ENCODE assay signal across 26 cellular contexts in the genomic region with DNA sequence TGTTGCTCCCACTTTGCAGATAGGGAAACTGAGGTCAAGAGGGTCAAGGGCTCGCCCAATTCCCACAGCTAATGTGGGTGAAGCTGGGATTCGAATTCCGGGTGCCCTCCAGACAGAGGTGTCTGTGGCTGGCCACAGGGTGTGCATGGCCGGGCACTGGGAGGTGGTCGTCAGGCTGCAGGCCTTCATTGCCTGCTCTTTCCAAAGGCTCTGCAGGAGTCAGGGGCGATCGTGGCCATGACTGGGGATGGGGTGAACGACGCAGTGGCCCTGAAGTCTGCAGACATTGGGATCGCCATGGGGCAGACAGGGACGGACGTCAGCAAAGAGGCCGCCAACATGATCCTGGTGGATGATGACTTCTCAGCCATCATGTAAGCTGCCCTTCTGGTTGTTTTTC.
"Had no signal": no experiment of that assay in that cellular context is flagged by ENCODE, and none has a peak within 500 bp of the region (broad histone marks: within the 10 kb centered on the region; RNA-seq: fewer than 3 reads in every experiment).

No MANE protein-coding gene starts in this region.

- H3K4me2 ChIP-seq: smooth muscle cell had no signal

- H3K27ac ChIP-seq: ascending aorta, brain microvascular endothelial cell, dorsolateral prefrontal cortex, esophagus muscularis mucosa, right lobe of liver, testis had no signal

- H3K27me3 ChIP-seq: ascending aorta, brain microvascular endothelial cell, dorsolateral prefrontal cortex, right lobe of liver, testis had no signal

- H3K36me3 Mint-ChIP-seq: WTC11 had no signal

- DNase-seq: activated CD4-positive, alpha-beta T cell treated with anti-CD3 and anti-CD28 coated beads for 4 hours; activated CD4-positive, alpha-beta T cell treated with anti-CD3 and anti-CD28 coated beads, Interleukin-2, amount 50 U/mL, for 48 hours; activated gamma-delta T cell; activated naive CD4-positive, alpha-beta T cell treated with anti-CD3 and anti-CD28 coated beads, Interleukin-2, amount 50 U/mL, for 16 hours; activated T-cell treated with anti-CD3 and anti-CD28 coated beads, Interleukin-2, amount 50 U/mL, for 72 hours; brain microvascular endothelial cell; central memory CD4-positive, alpha-beta T cell; effector memory CD8-positive, alpha-beta T cell; hypothalamus; left ventricle myocardium superior; nephron progenitor cell; nucleus accumbens; stimulated activated CD4-positive, alpha-beta T cell treated with anti-CD3 and anti-CD28 coated beads, Interleukin-2, amount 100 ng/mL, for 48 hours; stimulated activated CD8-positive, alpha-beta memory T cell treated with anti-CD3 and anti-CD28 coated beads, Interleukin-4, amount 100 ng/mL, for 48 hours; stimulated activated naive B cell treated with anti-CD40 and anti-IgM and Interleukin-4, amounts not matched to agents 10 μg/mL and 1 μg/mL and 100 μg/mL, for 72 hours; T1000; testis; trophoblast cell had no signal

- FAIRE-seq: colon, frontal cortex had no signal

- H3K36me3 ChIP-seq: ascending aorta, brain microvascular endothelial cell, esophagus muscularis mucosa, right lobe of liver had no signal

- H3K4me1 Mint-ChIP-seq: stimulated activated naive B cell treated with anti-CD40 and anti-IgM and Interleukin-4, amounts not matched to agents 10 μg/mL and 1 μg/mL and 100 μg/mL, for 72 hours; WTC11 had no signal

- H3K4me3 Mint-ChIP-seq: activated T-cell treated with anti-CD3 and anti-CD28 coated beads, Interleukin-2, amount 50 U/mL, for 72 hours; effector memory CD8-positive, alpha-beta T cell; nephron progenitor cell; stimulated activated naive B cell treated with anti-CD40 and anti-IgM and Interleukin-4, amounts not matched to agents 10 μg/mL and 1 μg/mL and 100 μg/mL, for 72 hours; WTC11 had no signal

- H3K27ac Mint-ChIP-seq: activated T-cell treated with anti-CD3 and anti-CD28 coated beads, Interleukin-2, amount 50 U/mL, for 72 hours; effector memory CD8-positive, alpha-beta T cell; nephron progenitor cell; stimulated activated naive B cell treated with anti-CD40 and anti-IgM and Interleukin-4, amounts not matched to agents 10 μg/mL and 1 μg/mL and 100 μg/mL, for 72 hours; WTC11 had no signal

- H3K4me3 ChIP-seq: ascending aorta, dorsolateral prefrontal cortex, esophagus muscularis mucosa, right lobe of liver, smooth muscle cell, testis had no signal

- H3K9me3 Mint-ChIP-seq: effector memory CD8-positive, alpha-beta T cell; WTC11 had no signal

- ATAC-seq: activated T-cell treated with anti-CD3 and anti-CD28 coated beads, Interleukin-2, amount 50 U/mL, for 72 hours; effector memory CD8-positive, alpha-beta T cell; left ventricle myocardium superior; right lobe of liver; stimulated activated naive B cell treated with anti-CD40 and anti-IgM and Interleukin-4, amounts not matched to agents 10 μg/mL and 1 μg/mL and 100 μg/mL, for 72 hours; WTC11 had no signal

- H3K4me1 ChIP-seq: ascending aorta, esophagus muscularis mucosa, right lobe of liver, testis had no signal

- H3K9me3 ChIP-seq: ascending aorta, esophagus muscularis mucosa, right lobe of liver, testis had no signal
